In genomic region chr12:14521822-14522221, GRCh38 we compare ENCODE assay signal across 12 cellular contexts. TPM values are rescaled to one million over a fixed set of nuclear protein-coding genes. Genes with fewer than 3 reads are reported as not detected.
"Had no signal": no experiment of that assay in that cellular context is flagged by ENCODE, and none has a peak within 500 bp of the region (broad histone marks: within the 10 kb centered on the region; RNA-seq: fewer than 3 reads in every experiment).

No MANE protein-coding gene starts in this region.

- DNase-seq: GM23248, GOT3, H7, H9, HCEC 1CT, HFFc6 had no signal

- H3K4me3 ChIP-seq: GM23248, GM23338, HAP-1 had no signal

- H3K9me3 ChIP-seq: HAP-1 had no signal

- H2AFZ ChIP-seq: GM23248, GM23338 had no signal

- H3K4me1 ChIP-seq: HAP-1 had no signal

- H3K27ac ChIP-seq: GM23248 had no signal

- FAIRE-seq: H1, H54 had no signal

- H3K4me2 ChIP-seq: GM23338 had no signal

- H3K4me3 Mint-ChIP-seq: GM23338, H9, HFFc6 had no signal

- ATAC-seq: HCT116 had no signal

- H3K27ac Mint-ChIP-seq: GM23338, H9, HFFc6 had no signal

- H3K9ac ChIP-seq: GM23248 had no signal

- H3K4me1 Mint-ChIP-seq: GM23338, H9 had no signal

- H3K36me3 ChIP-seq: HAP-1 had no signal

RNA-seq across cellular contexts. Expression of gene PLBD1, which starts 45.9 kb away (rescaled TPM):
- total RNA-seq: H4, HFFc6 had no signal
